Comparison of ENCODE assay signal across 5 cellular contexts in the genomic region with DNA sequence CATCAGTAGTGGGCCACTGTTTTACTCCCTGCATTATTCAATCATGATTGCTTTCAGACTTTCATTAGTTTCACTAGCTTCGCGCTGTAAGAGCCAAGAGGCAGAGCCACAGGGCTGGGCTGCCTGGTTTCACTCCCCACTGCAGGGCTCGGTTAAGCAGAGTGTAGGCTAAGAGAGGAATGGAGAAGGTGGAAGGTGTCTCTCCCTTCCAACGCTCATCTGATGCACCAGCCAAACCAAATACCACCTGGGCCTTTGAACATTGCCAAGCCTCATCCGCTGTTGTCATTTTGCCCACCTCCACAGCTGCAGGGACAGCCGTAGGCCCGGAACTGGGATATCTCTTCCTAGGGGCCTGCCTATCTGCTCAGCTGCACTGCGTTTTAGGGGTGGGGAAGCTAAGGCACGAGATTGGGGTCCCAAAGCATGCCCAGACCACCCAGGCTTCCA. TPM values are rescaled to one million over a fixed set of nuclear protein-coding genes. Genes with fewer than 3 reads are reported as not detected.
DNase-seq lines count a peak whose midpoint lies in the region; ATAC-seq and TF ChIP-seq lines count a peak whose summit lies in the region.

No MANE protein-coding gene starts in this region.

- DNase-seq in RPMI8226 (peak; percentile 50), fibroblast of the aortic adventitia (ENCODE audit: low read depth) (peak; percentile 17), OCI-M2 (lab: John Stamatoyannopoulos, UW; ENCODE audit: unreplicated experiment) (no peak)

- TF ChIP-seq CTCF in fibroblast of the aortic adventitia (IDR thresholded peaks at IDR 0.05; ENCODE audit: insufficient read depth, low read length), result no peak

- no peaks in the 10 kb centered on the region for H3K27me3 ChIP-seq in stomach smooth muscle (ENCODE audit: control insufficient read depth in 1 of 2, insufficient read depth in 2 of 2, low read length in 2 of 2)

- H3K36me3 ChIP-seq in stomach smooth muscle (ENCODE audit: control insufficient read depth in 2 of 2, insufficient read depth in 2 of 2, low read length in 2 of 2), result peaks cover 0 to 5% of the 10 kb centered on the region in 2 donors

- peak overlapping the region; percentile 94 for H3K27ac ChIP-seq in stomach smooth muscle (ENCODE audit: low read length)

- H3K9me3 ChIP-seq in stomach smooth muscle (ENCODE audit: control insufficient read depth in 2 of 2, low read length in 2 of 2), result no peaks in the 10 kb centered on the region

- peak overlapping the region; percentile 71 to 92 for H3K9ac ChIP-seq in stomach smooth muscle (ENCODE audit: low read length in 2 of 2)

- H3K4me1 ChIP-seq in stomach smooth muscle (ENCODE audit: control insufficient read depth, insufficient read depth, low read length), result peaks cover 32% of the 10 kb centered on the region

- H3K4me3 ChIP-seq in fibroblast of the aortic adventitia (ENCODE audit: low read depth, low read length) (peak overlapping the region; percentile 93), stomach smooth muscle (ENCODE audit: low read length in 2 of 2) (peak overlapping the region; percentile 87 to 93)

- no peak for ATAC-seq in GM19035 (IDR thresholded peaks at IDR 0.05; ENCODE audit: unreplicated experiment)

RNA-seq across cellular contexts. Expression of gene SMARCB1, which starts 0.5 kb away (rescaled TPM):
- total RNA-seq in fibroblast of the aortic adventitia (ENCODE audit: low replicate concordance), result 55.2 and 96.1 TPM in 2 replicates

RNA-seq across cellular contexts. Expression of gene MMP11, which starts 13.6 kb away (rescaled TPM):
- 5.1 and 47.8 TPM in 2 replicates for total RNA-seq in fibroblast of the aortic adventitia (ENCODE audit: low replicate concordance)

RNA-seq across cellular contexts. Expression of gene CHCHD10, which starts 18.5 kb away (rescaled TPM):
- total RNA-seq in fibroblast of the aortic adventitia (ENCODE audit: low replicate concordance), result 2.5 and 2.6 TPM in 2 replicates

RNA-seq across cellular contexts. Expression of gene C22orf15, which starts 23.5 kb away (rescaled TPM):
- total RNA-seq in fibroblast of the aortic adventitia (ENCODE audit: low replicate concordance), result 0.18 and 4.9 TPM in 2 replicates

RNA-seq across cellular contexts. Expression of gene VPREB3, which starts 32.1 kb away (rescaled TPM):
- total RNA-seq in fibroblast of the aortic adventitia (ENCODE audit: low replicate concordance), result not detected in 2 replicates
